Comparison of ENCODE assay signal across 37 cellular contexts in the genomic region with DNA sequence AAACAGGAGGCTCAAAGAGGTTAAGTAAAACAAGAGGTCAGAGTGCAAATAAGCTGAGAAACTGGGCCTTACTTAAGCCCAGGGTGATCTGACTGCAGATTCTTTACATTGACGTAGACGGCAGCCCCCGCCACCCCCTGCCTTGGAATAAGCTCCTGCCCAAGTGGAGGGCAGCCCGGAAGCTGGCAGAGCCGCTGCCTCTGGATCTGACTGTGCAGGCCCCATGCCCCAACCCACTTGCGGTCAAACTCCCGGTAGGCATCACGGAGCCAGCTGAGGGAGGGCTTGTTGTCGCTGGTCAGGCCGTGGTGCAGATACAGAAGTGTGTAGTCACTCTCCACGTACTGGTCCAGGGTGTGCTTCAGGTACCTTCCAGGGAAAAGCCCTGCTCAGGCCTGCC. TPM values are rescaled to one million over a fixed set of nuclear protein-coding genes. Genes with fewer than 3 reads are reported as not detected.
"Had no signal": no experiment of that assay in that cellular context is flagged by ENCODE, and none has a peak within 500 bp of the region (broad histone marks: within the 10 kb centered on the region; RNA-seq: fewer than 3 reads in every experiment).

No MANE protein-coding gene starts in this region.

- DNase-seq: activated B cell treated with CpG ODN at 0.5 μM for 24 hours; activated CD4-positive, alpha-beta memory T cell treated with anti-CD3 and anti-CD28 coated beads for 36 hours; activated CD4-positive, alpha-beta T cell treated with anti-CD3 and anti-CD28 coated beads for 4 hours; activated CD4-positive, alpha-beta T cell treated with anti-CD3 and anti-CD28 coated beads, Interleukin-2, amount 50 U/mL, for 1 hour; activated CD4-positive, CD25-positive, alpha-beta regulatory T cell treated with anti-CD3 and anti-CD28 coated beads, Interleukin-2, amount 50 U/mL, for 72 hours; activated CD8-positive, alpha-beta memory T cell treated with anti-CD3 and anti-CD28 coated beads, Interleukin-2, amount 50 U/mL, for 4 hours; activated effector memory CD4-positive, alpha-beta T cell treated with anti-CD3 and anti-CD28 coated beads, Interleukin-2, amount 50 U/mL, for 16 hours; activated naive CD4-positive, alpha-beta T cell; activated naive CD4-positive, alpha-beta T cell treated with anti-CD3 and anti-CD28 coated beads, Interleukin-2, amount 50 U/mL, for 16 hours; activated naive CD8-positive, alpha-beta T cell treated with anti-CD3 and anti-CD28 coated beads for 36 hours; activated T-cell treated with anti-CD3 and anti-CD28 coated beads for 4 hours; activated T-cell treated with anti-CD3 and anti-CD28 coated beads, Interleukin-2, amount 50 U/mL, for 72 hours; amygdala; MM.1S; MV-4-11; NCI-H1092; NCI-H146; NCI-H187 treated with DMSO at 0.1 percent for 48 hours; NCI-H2081; NCI-H345; NCI-H524 treated with DMSO at 0.1 percent for 48 hours; NK-92 treated with Interleukin-12 subunit alpha and Interleukin-12 subunit beta, amount 100 ng/mL, for 24 hours; PC-3; Right ventricle myocardium superior; RPMI8226; SW 1271; T-helper 1 cell; T-helper 2 cell; T-helper 9 cell had no signal

- H3K27me3 ChIP-seq: ascending aorta, cardiac muscle cell, Peyer's patch had no signal

- H3K27me3 Mint-ChIP-seq: activated B cell treated with CpG ODN at 0.5 μM for 24 hours; activated CD4-positive, alpha-beta memory T cell treated with anti-CD3 and anti-CD28 coated beads for 36 hours; activated naive CD8-positive, alpha-beta T cell treated with anti-CD3 and anti-CD28 coated beads for 36 hours; activated T-helper 17 cell treated with anti-CD3 and anti-CD28 coated beads, Interleukin-2, amount 50 U/mL, for 72 hours had no signal

- H3K36me3 Mint-ChIP-seq: activated naive CD8-positive, alpha-beta T cell treated with anti-CD3 and anti-CD28 coated beads for 36 hours had no signal

- H3K9me3 ChIP-seq: ascending aorta, Peyer's patch had no signal

- H3K4me3 ChIP-seq: ascending aorta, cardiac muscle cell, Peyer's patch had no signal

- ATAC-seq: activated T-cell treated with anti-CD3 and anti-CD28 coated beads, Interleukin-2, amount 50 U/mL, for 72 hours; activated T-helper 17 cell treated with anti-CD3 and anti-CD28 coated beads, Interleukin-2, amount 50 U/mL, for 72 hours; PC-3 had no signal

- H3K27ac Mint-ChIP-seq: activated B cell treated with CpG ODN at 0.5 μM for 24 hours; activated CD4-positive, alpha-beta memory T cell treated with anti-CD3 and anti-CD28 coated beads for 36 hours; activated naive CD8-positive, alpha-beta T cell treated with anti-CD3 and anti-CD28 coated beads for 36 hours; activated T-cell treated with anti-CD3 and anti-CD28 coated beads, Interleukin-2, amount 50 U/mL, for 72 hours; activated T-helper 17 cell treated with anti-CD3 and anti-CD28 coated beads, Interleukin-2, amount 50 U/mL, for 72 hours had no signal

- H3K9me3 Mint-ChIP-seq: activated B cell treated with CpG ODN at 0.5 μM for 24 hours; activated CD4-positive, alpha-beta memory T cell treated with anti-CD3 and anti-CD28 coated beads for 36 hours; activated naive CD8-positive, alpha-beta T cell treated with anti-CD3 and anti-CD28 coated beads for 36 hours; activated T-cell treated with anti-CD3 and anti-CD28 coated beads, Interleukin-2, amount 50 U/mL, for 72 hours; activated T-helper 17 cell treated with anti-CD3 and anti-CD28 coated beads, Interleukin-2, amount 50 U/mL, for 72 hours had no signal

- H3K4me2 ChIP-seq: KMS-11 had no signal

- H3K9ac ChIP-seq: KMS-11 had no signal

- H3K4me3 Mint-ChIP-seq: activated B cell treated with CpG ODN at 0.5 μM for 24 hours; activated CD4-positive, alpha-beta memory T cell treated with anti-CD3 and anti-CD28 coated beads for 36 hours; activated naive CD8-positive, alpha-beta T cell treated with anti-CD3 and anti-CD28 coated beads for 36 hours; activated T-cell treated with anti-CD3 and anti-CD28 coated beads, Interleukin-2, amount 50 U/mL, for 72 hours; activated T-helper 17 cell treated with anti-CD3 and anti-CD28 coated beads, Interleukin-2, amount 50 U/mL, for 72 hours had no signal

- H3K27ac ChIP-seq: cardiac muscle cell, KMS-11, Peyer's patch, VCaP had no signal

RNA-seq across cellular contexts. Expression of gene F2, which starts 37.2 kb away (rescaled TPM):
- total RNA-seq: activated B cell treated with CpG ODN at 0.5 μM for 24 hours; activated naive CD8-positive, alpha-beta T cell treated with anti-CD3 and anti-CD28 coated beads for 36 hours; activated T-cell treated with anti-CD3 and anti-CD28 coated beads, Interleukin-2, amount 50 U/mL, for 72 hours; activated T-helper 17 cell treated with anti-CD3 and anti-CD28 coated beads, Interleukin-2, amount 50 U/mL, for 72 hours; cardiac muscle cell; LHCN-M2; NCI-H460; PC-3 had no signal
